Comparison of ENCODE assay signal across 8 cellular contexts in genomic region chr19:11991936-11992335, GRCh38. TPM values are rescaled to one million over a fixed set of nuclear protein-coding genes. Genes with fewer than 3 reads are reported as not detected.
DNase-seq lines count a peak whose midpoint lies in the region; ATAC-seq and TF ChIP-seq lines count a peak whose summit lies in the region.
"Not testable (repeated sequence)": the region's sequence is repeated elsewhere in the genome, so short reads cannot be mapped to it uniquely, and the experiment has no call there.
"Had no signal": no experiment of that assay in that cellular context is flagged by ENCODE, and none has a peak within 500 bp of the region (broad histone marks: within the 10 kb centered on the region; RNA-seq: fewer than 3 reads in every experiment).

No MANE protein-coding gene starts in this region.

- peaks cover 40% of the 10 kb centered on the region for H3K4me1 ChIP-seq in Loucy (ENCODE audit: insufficient read depth, low read length, poor library complexity, severe bottlenecking)
- H3K4me1 ChIP-seq in mammary epithelial cell (ENCODE audit: insufficient read depth, low read length) = not testable (repeated sequence)
- peaks cover 0 to 35% (median 0%) of the 10 kb centered on the region in 3 donors for H3K4me1 ChIP-seq in gastroesophageal sphincter

- dilution Hi-C loops in mammary epithelial cell (cut with HindIII; ENCODE audit: low sequenced_read_pairs) = not testable (repeated sequence)

- not testable (repeated sequence) for H3K36me3 ChIP-seq in Loucy (ENCODE audit: insufficient read depth, low read length); mammary epithelial cell (ENCODE audit: insufficient read depth, low read length); gastroesophageal sphincter

- H3K27ac ChIP-seq in CD4-positive, alpha-beta T cell (ENCODE audit: low read depth, low read length); mammary epithelial cell (ENCODE audit: insufficient read depth, low read depth, low read length): not testable (repeated sequence)
- peak overlapping the region in 3 of 4 donors; percentile 16 to 45 (median 36) for H3K27ac ChIP-seq in gastroesophageal sphincter

- ATAC-seq in CD4-positive, alpha-beta T cell (ENCODE audit: poor library complexity); WTC11; gastroesophageal sphincter: not testable (repeated sequence)

- peak overlapping the region; percentile 66 for H3K4me2 ChIP-seq in Loucy (ENCODE audit: low read depth, low read length, poor library complexity, severe bottlenecking)
- not testable (repeated sequence) for H3K4me2 ChIP-seq in mammary epithelial cell (ENCODE audit: insufficient read depth, low read depth, low read length)

- intact Hi-C loops in CD4-positive, alpha-beta T cell (cut with DNase I, micrococcal nuclease) = loop anchor here in 1 of 2 experiments (2.0 kb wide), 1 partner anchor 149 kb away; the partner anchor contains the start of gene ZNF20
- intact Hi-C loops in mammary epithelial cell (cut with micrococcal nuclease) = not testable (repeated sequence)

- H3K4me1 Mint-ChIP-seq in CD4-positive, alpha-beta T cell (ENCODE audit: low read depth) = peaks cover 48% of the 10 kb centered on the region
- peaks cover 29% of the 10 kb centered on the region for H3K4me1 Mint-ChIP-seq in WTC11
- H3K4me1 Mint-ChIP-seq in mesothelial cell of epicardium = not testable (repeated sequence)

- H3K9me3 ChIP-seq in CD4-positive, alpha-beta T cell (ENCODE audit: control insufficient read depth, low read length); Loucy (ENCODE audit: insufficient read depth, low read depth, low read length); mammary epithelial cell (replicated peaks; ENCODE audit: insufficient read depth, low read length); gastroesophageal sphincter: not testable (repeated sequence)

- POLR2A ChIA-PET in CD4-positive, alpha-beta T cell (lab: Charles Lee); WTC11 (lab: Charles Lee): not testable (repeated sequence)

- not testable (repeated sequence) for H3K9me2 ChIP-seq in Loucy (replicated peaks; ENCODE audit: low read depth, low read length)

- not testable (repeated sequence) for BruUV-seq in mammary epithelial cell (replicated peaks; lab: Mats Ljungman, UMichigan)

- peaks cover 52% of the 10 kb centered on the region for H4K20me1 ChIP-seq in Loucy (ENCODE audit: insufficient read depth, low read length, poor library complexity, severe bottlenecking)
- H4K20me1 ChIP-seq in mammary epithelial cell (ENCODE audit: insufficient read depth, low read length) = not testable (repeated sequence)

- H3K4me3 Mint-ChIP-seq in CD4-positive, alpha-beta T cell; WTC11; mesothelial cell of epicardium: not testable (repeated sequence)

- peak overlapping the region; percentile 10 for H3K27ac Mint-ChIP-seq in CD4-positive, alpha-beta T cell
- H3K27ac Mint-ChIP-seq in WTC11 (peak overlapping the region; percentile 42), mesothelial cell of epicardium (peak overlapping the region; percentile 31)

- H3K79me2 ChIP-seq in Loucy (ENCODE audit: insufficient read depth, low read length) (peaks cover 83% of the 10 kb centered on the region), mammary epithelial cell (ENCODE audit: insufficient read depth, low read length) (peaks cover 12% of the 10 kb centered on the region)

- not testable (repeated sequence) for H3K4me3 ChIP-seq in Loucy (ENCODE audit: low read length, poor library complexity, severe bottlenecking); mammary epithelial cell (replicated peaks in 1 of 3; ENCODE audit: insufficient read depth in 1 of 3, low read depth in 2 of 3, low read length in 3 of 3); gastroesophageal sphincter

- not testable (repeated sequence) for H3K9me3 Mint-ChIP-seq in CD4-positive, alpha-beta T cell; WTC11; mesothelial cell of epicardium

- CTCF ChIA-PET in CD4-positive, alpha-beta T cell (lab: Charles Lee) = interaction anchor here (0.8 to 7.2 kb wide), 2 partner anchors 12 to 69 kb away, joined by 3 to 79 read pairs; partner anchors contain the start of gene ZNF700
- CTCF ChIA-PET in WTC11 (lab: Charles Lee) = interaction anchor here (1.3 to 1.7 kb wide), 2 partner anchors 27 to 112 kb away, joined by 4 read pairs; partner anchors contain the start of gene ZNF763
- CTCF ChIA-PET in mammary epithelial cell (lab: Charles Lee; ENCODE audit: low non-redundant PET) = not testable (repeated sequence)

- WGBS in mammary epithelial cell (ENCODE audit: low coverage, missing lambda C conversion rate) = 50% methylated on average over 2 of the region's 3 CpGs
- WGBS in gastroesophageal sphincter (ENCODE audit: low coverage in 1 of 2), 2 donors = 61 to 82% methylated on average over 3 of the region's 3 CpGs

- not testable (repeated sequence) for TF ChIP-seq EP300 in gastroesophageal sphincter (IDR thresholded peaks at IDR 0.05)

- not testable (repeated sequence) for H3F3A ChIP-seq in Loucy (ENCODE audit: low read depth)

- DNase-seq in CD4-positive, alpha-beta T cell; WTC11 (ENCODE audit: low spot score); mesothelial cell of epicardium (ENCODE audit: low spot score in 2 of 2, unreplicated experiment in 2 of 2): not testable (repeated sequence)
- DNase-seq in ELR (ENCODE audit: low read depth) (peak; percentile 30), mammary epithelial cell (peak; percentile 8)

- not testable (repeated sequence) for H2AFZ ChIP-seq in Loucy (ENCODE audit: low read length); mammary epithelial cell (ENCODE audit: low read depth, low read length)

- in situ Hi-C loops in mammary epithelial cell (cut with MboI; ENCODE audit: low sequenced_read_pairs in 2 of 2) = not testable (repeated sequence)

- H3K9ac ChIP-seq in Loucy (ENCODE audit: low read depth, low read length, poor library complexity, severe bottlenecking); mammary epithelial cell (ENCODE audit: insufficient read depth, low read length): not testable (repeated sequence)

- not testable (repeated sequence) for TF ChIP-seq POLR2A in gastroesophageal sphincter (IDR thresholded peaks at IDR 0.05)

- TF ChIP-seq CTCF in CD4-positive, alpha-beta T cell (IDR thresholded peaks at IDR 0.05); Loucy (conservative IDR thresholded peaks at IDR 0.05; ENCODE audit: low read length); WTC11 (IDR thresholded peaks at IDR 0.05); mammary epithelial cell (conservative IDR thresholded peaks at IDR 0.05 in 1 of 2, IDR thresholded peaks at IDR 0.05 in 1 of 2; ENCODE audit: extremely low read depth in 1 of 2, insufficient read depth in 1 of 2, low read depth in 1 of 2, low read length in 2 of 2); gastroesophageal sphincter (IDR thresholded peaks at IDR 0.05); mesothelial cell of epicardium (IDR thresholded peaks at IDR 0.05; ENCODE audit: unreplicated experiment): not testable (repeated sequence)

- H3K36me3 Mint-ChIP-seq in CD4-positive, alpha-beta T cell (ENCODE audit: low read depth) = peaks cover 29% of the 10 kb centered on the region
- H3K36me3 Mint-ChIP-seq in WTC11 (peaks cover 18% of the 10 kb centered on the region), mesothelial cell of epicardium (peaks cover 11% of the 10 kb centered on the region)

- not testable (repeated sequence) for H3K27me3 ChIP-seq in CD4-positive, alpha-beta T cell (ENCODE audit: control insufficient read depth, insufficient read depth, low read length); Loucy (ENCODE audit: insufficient read depth, low read length, poor library complexity, severe bottlenecking); mammary epithelial cell (ENCODE audit: insufficient read depth, low read length); gastroesophageal sphincter

- not testable (repeated sequence) for H3K27me3 Mint-ChIP-seq in CD4-positive, alpha-beta T cell; WTC11 (ENCODE audit: low read depth); mesothelial cell of epicardium (ENCODE audit: low read depth)

RNA-seq across cellular contexts. Expression of gene ZNF763, which starts 27.1 kb away (rescaled TPM):
- 1 to 10 TPM; 2.5 to 2.9 TPM for total RNA-seq in CD4-positive, alpha-beta T cell
- total RNA-seq in WTC11 (2021) = 2.4 to 3.1 TPM (median 2.9 TPM) in 3 replicates
- 1 to 10 TPM; 1.6 to 2.0 TPM for total RNA-seq in mammary epithelial cell
- polyA plus RNA-seq in mammary epithelial cell = 0.57 TPM
- polyA minus RNA-seq in mammary epithelial cell = not detected
- 1 to 10 TPM; 4.5 to 8.1 (median 5.1) TPM for total RNA-seq in gastroesophageal sphincter
- total RNA-seq in mesothelial cell of epicardium = 5.9 to 7.2 TPM (median 7.1 TPM) in 3 replicates
- total RNA-seq: HT1080 had no signal

RNA-seq across cellular contexts. Expression of gene ZNF433, which starts 43.5 kb away (rescaled TPM):
- total RNA-seq in CD4-positive, alpha-beta T cell = 1 to 10 TPM; 2.6 to 2.8 TPM
- total RNA-seq in WTC11 (2021) (2.9 TPM in 3 replicates), mammary epithelial cell (1 to 10 TPM; 2.7 to 4.5 TPM), gastroesophageal sphincter (10 to 100 TPM in 1 of 4 donors, 1 to 10 TPM in 3; 5.4 to 12.8 (median 6.5) TPM), mesothelial cell of epicardium (16.5 to 20.6 TPM (median 16.5 TPM) in 3 replicates)
- polyA plus RNA-seq in mammary epithelial cell = 0.46 TPM
- polyA minus RNA-seq in mammary epithelial cell = 2.5 TPM
- total RNA-seq: HT1080 had no signal
